27 cellular contexts compared by ENCODE assay signal in genomic region chr6:79267128-79267527, GRCh38.
"Had no signal": no experiment of that assay in that cellular context is flagged by ENCODE, and none has a peak within 500 bp of the region (broad histone marks: within the 10 kb centered on the region; RNA-seq: fewer than 3 reads in every experiment).

No MANE protein-coding gene starts in this region.

- H3K9me3 Mint-ChIP-seq: nephron progenitor cell; neural crest cell; stimulated activated naive B cell treated with anti-CD40 and anti-IgM and Interleukin-4, amounts not matched to agents 10 μg/mL and 1 μg/mL and 100 μg/mL, for 72 hours had no signal

- H3K4me1 Mint-ChIP-seq: nephron progenitor cell; neural crest cell; stimulated activated effector memory CD8-positive, alpha-beta T cell treated with anti-CD3 and anti-CD28 coated beads, Interleukin-12 subunit alpha, Interleukin-12 subunit beta, amount 100 ng/mL, for 72 hours had no signal

- H3K4me3 Mint-ChIP-seq: natural killer cell treated with Interleukin-12 subunit alpha and Interleukin-12 subunit beta and Interleukin-15 and Interleukin-18, amount 100 ng/mL, for 72 hours; nephron progenitor cell; neural crest cell; stimulated activated effector memory CD8-positive, alpha-beta T cell treated with anti-CD3 and anti-CD28 coated beads, Interleukin-12 subunit alpha, Interleukin-12 subunit beta, amount 100 ng/mL, for 72 hours; stimulated activated naive B cell treated with anti-CD40 and anti-IgM and Interleukin-4, amounts not matched to agents 10 μg/mL and 1 μg/mL and 100 μg/mL, for 72 hours; stimulated activated naive CD8-positive, alpha-beta T cell treated with anti-CD3 and anti-CD28 coated beads, Interleukin-15, Interleukin-2, amounts not matched to agents 100 ng/mL and 50 ng/mL, for 24 hours had no signal

- H3K9me3 ChIP-seq: neutrophil, pancreas, prostate gland, right atrium auricular region, right lobe of liver, sigmoid colon, stomach, thoracic aorta, thyroid gland, upper lobe of left lung, vagina had no signal

- DNase-seq: nephron progenitor cell; nucleus accumbens; pancreas; retina; right lobe of liver; sigmoid colon; small intestine; stimulated activated CD4-positive, alpha-beta T cell treated with anti-CD3 and anti-CD28 coated beads, Interleukin-15, amount 100 ng/mL, for 24 hours; stimulated activated CD4-positive, alpha-beta T cell treated with anti-CD3 and anti-CD28 coated beads, Interleukin-2, amount 100 ng/mL, for 24 hours; stimulated activated CD4-positive, alpha-beta T cell treated with anti-CD3 and anti-CD28 coated beads, Interleukin-2, amount 100 ng/mL, for 48 hours; stimulated activated CD4-positive, alpha-beta T cell treated with anti-CD3 and anti-CD28 coated beads, Interleukin-4, amount 100 ng/mL, for 24 hours; stimulated activated naive B cell treated with anti-CD40 and anti-IgM and Interleukin-4, amounts not matched to agents 10 μg/mL and 1 μg/mL and 100 μg/mL, for 72 hours; stimulated activated naive CD4-positive, alpha-beta T cell treated with Interleukin-2 at 50 U/mL for 16 hours; stomach; thyroid gland; trophoblast cell; upper lobe of left lung had no signal

- H3K36me3 Mint-ChIP-seq: stimulated activated effector memory CD8-positive, alpha-beta T cell treated with anti-CD3 and anti-CD28 coated beads, Interleukin-12 subunit alpha, Interleukin-12 subunit beta, amount 100 ng/mL, for 72 hours; stimulated activated naive B cell treated with anti-CD40 and anti-IgM and Interleukin-4, amounts not matched to agents 10 μg/mL and 1 μg/mL and 100 μg/mL, for 72 hours had no signal

- H3K27me3 ChIP-seq: neutrophil, pancreas, right atrium auricular region, right lobe of liver, sigmoid colon, stomach, thyroid gland, tibial nerve, upper lobe of left lung, vagina had no signal

- H3K4me1 ChIP-seq: pancreas, prostate gland, right lobe of liver, stomach, thyroid gland, tibial nerve, upper lobe of left lung had no signal

- ATAC-seq: natural killer cell treated with Interleukin-12 subunit alpha and Interleukin-12 subunit beta and Interleukin-15 and Interleukin-18, amount 100 ng/mL, for 72 hours; pancreas; right lobe of liver; stimulated activated effector memory CD8-positive, alpha-beta T cell treated with anti-CD3 and anti-CD28 coated beads, Interleukin-12 subunit alpha, Interleukin-12 subunit beta, amount 100 ng/mL, for 72 hours; stimulated activated naive B cell treated with anti-CD40 and anti-IgM and Interleukin-4, amounts not matched to agents 10 μg/mL and 1 μg/mL and 100 μg/mL, for 72 hours had no signal

- H3K27ac ChIP-seq: neutrophil, pancreas, prostate gland, right atrium auricular region, right lobe of liver, sigmoid colon, stomach, thoracic aorta, thyroid gland, tibial nerve, upper lobe of left lung, vagina had no signal

- H3K36me3 ChIP-seq: neutrophil, pancreas, prostate gland, right atrium auricular region, right lobe of liver, sigmoid colon, stomach, thoracic aorta, thyroid gland, tibial nerve, upper lobe of left lung, vagina had no signal

- H3K27ac Mint-ChIP-seq: natural killer cell treated with Interleukin-12 subunit alpha and Interleukin-12 subunit beta and Interleukin-15 and Interleukin-18, amount 100 ng/mL, for 72 hours; nephron progenitor cell; stimulated activated effector memory CD8-positive, alpha-beta T cell treated with anti-CD3 and anti-CD28 coated beads, Interleukin-12 subunit alpha, Interleukin-12 subunit beta, amount 100 ng/mL, for 72 hours; stimulated activated naive B cell treated with anti-CD40 and anti-IgM and Interleukin-4, amounts not matched to agents 10 μg/mL and 1 μg/mL and 100 μg/mL, for 72 hours; stimulated activated naive CD8-positive, alpha-beta T cell treated with anti-CD3 and anti-CD28 coated beads, Interleukin-15, Interleukin-2, amounts not matched to agents 100 ng/mL and 50 ng/mL, for 24 hours had no signal

- H3K4me3 ChIP-seq: pancreas, prostate gland, right atrium auricular region, right lobe of liver, sigmoid colon, stomach, thoracic aorta, thyroid gland, tibial nerve, upper lobe of left lung, vagina had no signal
